In the genomic region with DNA sequence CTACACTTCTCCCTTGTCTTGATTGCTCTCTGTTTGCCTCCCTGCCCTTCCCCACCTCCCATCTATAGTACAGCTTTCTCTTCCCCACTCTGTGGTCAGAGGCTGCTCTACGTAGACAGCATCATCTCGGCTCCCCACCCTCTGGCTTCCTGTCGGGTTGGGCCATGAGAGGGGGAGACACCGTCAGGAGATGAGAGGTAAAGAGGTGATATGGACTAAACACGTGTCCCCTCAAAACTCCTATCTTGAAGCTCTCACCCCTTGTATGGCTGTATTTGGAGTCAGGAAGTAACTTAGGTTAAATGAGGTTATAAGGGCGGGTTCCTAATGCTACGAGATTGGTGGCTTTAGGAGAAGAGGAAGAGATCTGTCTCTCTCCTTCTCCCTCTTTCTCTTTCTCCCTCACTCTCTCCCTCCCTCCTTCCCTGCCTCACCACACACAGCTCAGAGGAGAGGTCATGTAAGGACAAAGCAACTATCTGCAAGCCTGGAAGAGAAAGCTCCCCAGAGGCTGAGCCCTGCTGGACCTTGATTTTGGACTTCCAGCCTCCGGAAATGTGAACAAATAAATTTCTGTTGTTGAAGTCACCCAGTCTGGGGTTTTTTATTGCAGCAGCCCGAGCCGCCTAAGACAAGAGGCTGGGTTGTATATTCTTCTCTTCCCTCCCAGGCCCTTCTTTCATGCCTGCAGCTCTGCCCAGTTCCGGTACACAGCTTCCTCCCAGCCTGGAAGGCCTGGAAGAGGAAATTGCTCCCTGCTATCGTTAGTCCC, we compare ENCODE assay signal across 9 cellular contexts.
DNase-seq lines count a peak whose midpoint lies in the region; ATAC-seq and TF ChIP-seq lines count a peak whose summit lies in the region.
"Had no signal": no experiment of that assay in that cellular context is flagged by ENCODE, and none has a peak within 500 bp of the region (broad histone marks: within the 10 kb centered on the region; RNA-seq: fewer than 3 reads in every experiment).

No MANE protein-coding gene starts in this region.

- no peak for TF ChIP-seq CTCF in CD8-positive, alpha-beta T cell (IDR thresholded peaks at IDR 0.05)
- TF ChIP-seq CTCF in heart right ventricle (IDR thresholded peaks at IDR 0.05) (no peak), brain microvascular endothelial cell (IDR thresholded peaks at IDR 0.05; ENCODE audit: low read depth, low read length, missing control alignments) (no peak)

- intact Hi-C loops in CD8-positive, alpha-beta T cell (cut with DNase I, micrococcal nuclease): no loop called here
- intact Hi-C loops in heart right ventricle (cut with DNase I): loop anchor here in 7 of 10 donors (5.0 to 10.0 kb wide), 3 partner anchors 952 to 964 kb away; no protein-coding TSS in a partner anchor

- H3K36me3 Mint-ChIP-seq in CD8-positive, alpha-beta T cell: no peaks in the 10 kb centered on the region
- peaks cover 2% of the 10 kb centered on the region for H3K36me3 Mint-ChIP-seq in T-helper 17 cell (ENCODE audit: low read depth)

- ATAC-seq in CD8-positive, alpha-beta T cell: peak; percentile 92
- ATAC-seq in T-helper 17 cell (peak; percentile 89), heart right ventricle (peak in 7 of 8 donors; percentile 39 to 83 (median 66)), GM18517 (IDR thresholded peaks at IDR 0.05; ENCODE audit: unreplicated experiment) (no peak), GM19455 (IDR thresholded peaks at IDR 0.05; ENCODE audit: unreplicated experiment) (no peak)

- POLR2A ChIA-PET in CD8-positive, alpha-beta T cell (lab: Charles Lee): interaction anchor here (1.0 kb wide), 1 partner anchor 236 kb away, joined by 3 read pairs; the partner anchor contains the start of gene ZBTB14

- no peak overlapping the region for H3K4me3 ChIP-seq in CD8-positive, alpha-beta T cell (ENCODE audit: low read depth, low read length)
- H3K4me3 ChIP-seq in heart right ventricle (peak overlapping the region in 1 of 10 donors; percentile 13), brain microvascular endothelial cell (ENCODE audit: low read depth, low read length) (no peak overlapping the region)
- H3K4me3 ChIP-seq: PC-9 had no signal

- peak overlapping the region; percentile 85 for H3K27ac Mint-ChIP-seq in CD8-positive, alpha-beta T cell
- peak overlapping the region; percentile 68 for H3K27ac Mint-ChIP-seq in T-helper 17 cell

- H3K4me1 ChIP-seq in CD8-positive, alpha-beta T cell (ENCODE audit: insufficient read depth, low read length): peaks cover 14% of the 10 kb centered on the region
- peaks cover 0 to 21% (median 0%) of the 10 kb centered on the region in 9 donors for H3K4me1 ChIP-seq in heart right ventricle

- WGBS in heart right ventricle, 2 donors: 36 to 45% methylated on average over 12 of the region's 12 CpGs

- H3K9me3 ChIP-seq in CD8-positive, alpha-beta T cell (ENCODE audit: low read length): no peaks in the 10 kb centered on the region
- H3K9me3 ChIP-seq in T-helper 17 cell (ENCODE audit: control insufficient read depth, low read length, poor library complexity, severe bottlenecking): no peaks in the 10 kb centered on the region
- H3K9me3 ChIP-seq in heart right ventricle: no peaks in the 10 kb centered on the region

- CTCF ChIA-PET in CD8-positive, alpha-beta T cell (lab: Charles Lee): interaction anchor here (0.6 to 3.7 kb wide), 6 partner anchors 9 to 951 kb away, joined by 3 to 47 read pairs (median 4); no protein-coding TSS in a partner anchor

- no peaks in the 10 kb centered on the region for H3K27me3 ChIP-seq in CD8-positive, alpha-beta T cell (ENCODE audit: insufficient read depth, low read length)
- H3K27me3 ChIP-seq in heart right ventricle (no peaks in the 10 kb centered on the region), brain microvascular endothelial cell (replicated peaks) (no peaks in the 10 kb centered on the region)

- H3K4me3 Mint-ChIP-seq in CD8-positive, alpha-beta T cell: peak overlapping the region; percentile 27
- peak overlapping the region; percentile 63 for H3K4me3 Mint-ChIP-seq in T-helper 17 cell

- peak in 6 of 7 experiments; percentile 13 to 66 (median 44) for DNase-seq in CD8-positive, alpha-beta T cell
- DNase-seq in H4 (ENCODE audit: low spot score): peak; percentile 9
- DNase-seq in T-helper 17 cell: no peak
- DNase-seq in heart right ventricle: peak in 1 of 2 donors; percentile 7
- DNase-seq in NCI-H2227 treated with DMSO at 0.1 percent for 48 hours (lab: John Stamatoyannopoulos, UW): no peak
- DNase-seq in brain microvascular endothelial cell: no peak
- DNase-seq: PC-9 had no signal

- H3K9me3 Mint-ChIP-seq in CD8-positive, alpha-beta T cell: no peaks in the 10 kb centered on the region

- H3K4me1 Mint-ChIP-seq in CD8-positive, alpha-beta T cell (ENCODE audit: low read depth): peaks cover 23% of the 10 kb centered on the region
- H3K4me1 Mint-ChIP-seq in T-helper 17 cell: peaks cover 18% of the 10 kb centered on the region

- H3K36me3 ChIP-seq in CD8-positive, alpha-beta T cell (ENCODE audit: insufficient read depth, low read length): no peaks in the 10 kb centered on the region
- no peaks in the 10 kb centered on the region for H3K36me3 ChIP-seq in heart right ventricle
- H3K36me3 ChIP-seq in brain microvascular endothelial cell (replicated peaks): no peaks in the 10 kb centered on the region

- peak overlapping the region; percentile 4 for H3K27ac ChIP-seq in CD8-positive, alpha-beta T cell (ENCODE audit: low read depth, low read length)
- H3K27ac ChIP-seq in heart right ventricle (peak overlapping the region in 4 of 10 donors; percentile 10 to 56 (median 44)), brain microvascular endothelial cell (no peak overlapping the region)
- H3K27ac ChIP-seq: PC-9 had no signal

- in situ Hi-C loops in brain microvascular endothelial cell (cut with HindIII; ENCODE audit: low pct_ligation_motif_present, low sequenced_read_pairs): no loop called here

- no peaks in the 10 kb centered on the region for H3K27me3 Mint-ChIP-seq in CD8-positive, alpha-beta T cell (ENCODE audit: low read depth)
- peaks cover 13% of the 10 kb centered on the region for H3K27me3 Mint-ChIP-seq in T-helper 17 cell

Comparison
In these comparisons a context has a peak if more than half of its experiments do, and no peak if none do; other contexts are left out.
1. ATAC-seq: peak in CD8-positive, alpha-beta T cell (single experiment), T-helper 17 cell (single experiment) and heart right ventricle (7 of 8); none in GM18517 (single experiment) and GM19455 (single experiment).
2. DNase-seq: peak in CD8-positive, alpha-beta T cell (6 of 7) and H4 (single experiment); none in T-helper 17 cell (0 of 3), NCI-H2227 treated with DMSO at 0.1 percent for 48 hours (single experiment) and brain microvascular endothelial cell (single experiment).
3. intact Hi-C loops: an anchor here in heart right ventricle (5.0 to 10.0 kb wide); none called in CD8-positive, alpha-beta T cell.